ENCODE assay signal across 18 cellular contexts in the genomic region with DNA sequence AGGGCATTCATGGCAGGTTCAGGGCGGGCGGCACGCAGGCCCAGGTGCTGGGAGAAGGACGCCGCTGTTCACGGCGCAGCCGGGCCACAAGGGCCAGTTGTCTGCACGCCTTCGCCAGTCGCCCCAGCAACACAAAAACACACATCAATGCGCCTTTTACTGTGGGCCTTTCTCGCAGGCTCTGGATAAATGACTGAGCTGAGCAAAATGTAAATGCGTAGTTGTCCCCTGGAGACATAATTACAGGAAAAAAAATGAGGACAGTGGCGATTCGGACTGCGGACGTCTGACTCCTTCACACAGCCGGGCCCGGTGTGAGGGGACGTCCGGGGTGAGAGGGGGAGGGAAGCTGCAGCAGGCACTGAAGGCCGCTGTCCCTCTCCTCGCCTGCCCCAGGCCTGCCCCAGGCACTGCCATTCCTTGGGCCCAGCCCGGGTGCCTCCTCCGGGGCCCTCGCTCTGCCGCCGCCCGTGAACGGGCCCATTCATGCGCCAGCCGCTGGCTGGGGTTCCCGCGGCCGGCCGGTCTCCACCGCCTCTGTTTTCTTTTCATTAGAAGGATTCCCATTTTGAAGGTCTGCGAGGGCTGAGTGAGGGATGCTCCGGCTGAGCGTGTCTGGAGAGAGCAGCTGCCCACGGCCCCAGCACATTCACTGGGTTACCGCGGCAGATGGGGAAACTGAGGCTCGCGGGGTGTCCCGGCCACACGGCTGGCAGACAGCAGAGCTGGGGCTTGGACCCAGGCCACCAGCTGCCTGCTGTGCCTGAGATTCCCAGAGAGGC. TPM values are rescaled to one million over a fixed set of nuclear protein-coding genes. Genes with fewer than 3 reads are reported as not detected.
A peak's percentile ranks its signal among the peaks of the same experiment; 100 is the strongest.
DNase-seq lines count a peak whose midpoint lies in the region; ATAC-seq and TF ChIP-seq lines count a peak whose summit lies in the region.
"Had no signal": no experiment of that assay in that cellular context is flagged by ENCODE, and none has a peak within 500 bp of the region (broad histone marks: within the 10 kb centered on the region; RNA-seq: fewer than 3 reads in every experiment).

No MANE protein-coding gene starts in this region.

- H3K4me2 ChIP-seq in GM23338 = no peak overlapping the region
- H3K4me2 ChIP-seq: PC-9 had no signal

- H3K27me3 ChIP-seq in GM23338 (ENCODE audit: insufficient read depth) = no peaks in the 10 kb centered on the region
- no peaks in the 10 kb centered on the region for H3K27me3 ChIP-seq in right cardiac atrium (ENCODE audit: control insufficient read depth, insufficient read depth)

- H3K27ac ChIP-seq in GM23338 (ENCODE audit: low read depth) = no peak overlapping the region
- peak overlapping the region; percentile 72 for H3K27ac ChIP-seq in angular gyrus (ENCODE audit: low read depth, low read length)
- H3K27ac ChIP-seq in right cardiac atrium (ENCODE audit: low read length) = no peak overlapping the region
- H3K27ac ChIP-seq in RWPE1 = no peak overlapping the region
- H3K27ac ChIP-seq: PC-9, WERI-Rb-1 had no signal

- intact Hi-C loops in right cardiac atrium (cut with DNase I) = no loop called here

- peaks cover 8% of the 10 kb centered on the region; the same call in 1 of the 2 replicates for H3K9me2 ChIP-seq in GM23338 (ENCODE audit: insufficient read depth)

- ATAC-seq in GM23338 = peak; percentile 25; the same call in 2 of the 3 replicates
- ATAC-seq in right cardiac atrium = peak in 1 of 2 donors; percentile 41
- ATAC-seq: stimulated activated naive CD8-positive, alpha-beta T cell treated with anti-CD3 and anti-CD28 coated beads, Interleukin-15, amount 100 ng/mL, for 72 hours had no signal

- H3K27me3 Mint-ChIP-seq in GM23338 (ENCODE audit: insufficient read depth, low read depth, poor library complexity) = no peaks in the 10 kb centered on the region
- H3K27me3 Mint-ChIP-seq: CD4-positive, CD25-positive, alpha-beta regulatory T cell; stimulated activated naive CD8-positive, alpha-beta T cell treated with anti-CD3 and anti-CD28 coated beads, Interleukin-15, amount 100 ng/mL, for 72 hours had no signal

- TF ChIP-seq CTCF in GM23338 (conservative IDR thresholded peaks at IDR 0.05; ENCODE audit: low read depth in 2 of 2) = no peak
- TF ChIP-seq CTCF in RWPE1 (conservative IDR thresholded peaks at IDR 0.05; ENCODE audit: low read depth) = no peak

- H3K4me1 Mint-ChIP-seq in GM23338 = no peaks in the 10 kb centered on the region; the same call in 2 of the 3 replicates
- H3K4me1 Mint-ChIP-seq: CD4-positive, CD25-positive, alpha-beta regulatory T cell; memory B cell; stimulated activated naive CD8-positive, alpha-beta T cell treated with anti-CD3 and anti-CD28 coated beads, Interleukin-15, amount 100 ng/mL, for 72 hours had no signal

- POLR2A ChIA-PET in RWPE1 (lab: Yijun Ruan, JAX; ENCODE audit: low non-redundant PET) = no interaction called here

- H3K9me3 Mint-ChIP-seq in GM23338 = no peaks in the 10 kb centered on the region; the same call in 2 of the 3 replicates
- H3K9me3 Mint-ChIP-seq: memory B cell; stimulated activated naive CD8-positive, alpha-beta T cell treated with anti-CD3 and anti-CD28 coated beads, Interleukin-15, amount 100 ng/mL, for 72 hours had no signal

- CTCF ChIA-PET in RWPE1 (lab: Yijun Ruan, JAX) = no interaction called here

- WGBS in right cardiac atrium = 59% methylated on average over 48 of the region's 48 CpGs

- DNase-seq in GM23338 (ENCODE audit: low spot score) = no peak
- DNase-seq in right cardiac atrium = peak in 2 of 3 donors; percentile 15 to 54
- peak; percentile 47 for DNase-seq in putamen (ENCODE audit: low spot score)
- DNase-seq in SW 1271 (lab: John Stamatoyannopoulos, UW) = no peak
- DNase-seq in ureter (ENCODE audit: low spot score) = no peak
- no peak for DNase-seq in stimulated activated CD4-positive, alpha-beta T cell treated with anti-CD3 and anti-CD28 coated beads, Interleukin-1b, Interleukin-23, amount 100 ng/mL, for 48 hours
- DNase-seq in RWPE1 (ENCODE audit: low spot score) = no peak
- DNase-seq: activated gamma-delta T cell treated with Interleukin-2 at 50 U/mL for 16 hours; CD4-positive, CD25-positive, alpha-beta regulatory T cell; effector memory CD4-positive, alpha-beta T cell; NCI-H1105 treated with DMSO at 0.1 percent for 48 hours; NCI-H446; occipital lobe; stimulated activated naive CD8-positive, alpha-beta T cell treated with anti-CD3 and anti-CD28 coated beads, Interleukin-15, amount 100 ng/mL, for 72 hours; WERI-Rb-1 had no signal

- H3K4me1 ChIP-seq in GM23338 (ENCODE audit: insufficient read depth) = peaks cover 2% of the 10 kb centered on the region; the same call in 1 of the 2 replicates
- no peaks in the 10 kb centered on the region for H3K4me1 ChIP-seq in right cardiac atrium (ENCODE audit: control insufficient read depth, insufficient read depth, low read length)

- H3K4me3 Mint-ChIP-seq in GM23338 = no peak overlapping the region
- H3K4me3 Mint-ChIP-seq: CD4-positive, CD25-positive, alpha-beta regulatory T cell; memory B cell; stimulated activated naive CD8-positive, alpha-beta T cell treated with anti-CD3 and anti-CD28 coated beads, Interleukin-15, amount 100 ng/mL, for 72 hours had no signal

- H3K27ac Mint-ChIP-seq in GM23338 = no peak overlapping the region
- H3K27ac Mint-ChIP-seq: memory B cell; stimulated activated naive CD8-positive, alpha-beta T cell treated with anti-CD3 and anti-CD28 coated beads, Interleukin-15, amount 100 ng/mL, for 72 hours had no signal

- no peaks in the 10 kb centered on the region for H3K9me3 ChIP-seq in right cardiac atrium (ENCODE audit: control insufficient read depth, low read length)

- H3K4me3 ChIP-seq in GM23338 (no peak overlapping the region), right cardiac atrium (ENCODE audit: low read length) (no peak overlapping the region)
- H3K4me3 ChIP-seq: PC-9 had no signal

- H3K36me3 ChIP-seq in GM23338 (ENCODE audit: insufficient read depth) = no peaks in the 10 kb centered on the region
- H3K36me3 ChIP-seq: WERI-Rb-1 had no signal

- no peak overlapping the region for H2AFZ ChIP-seq in GM23338
- H2AFZ ChIP-seq: PC-9 had no signal

- no peaks in the 10 kb centered on the region for H3K36me3 Mint-ChIP-seq in GM23338 (ENCODE audit: low read depth)
- H3K36me3 Mint-ChIP-seq: CD4-positive, CD25-positive, alpha-beta regulatory T cell; memory B cell had no signal

- peaks cover 9% of the 10 kb centered on the region for H3F3A ChIP-seq in GM23338 (replicated peaks; ENCODE audit: low read depth)

- no peaks in the 10 kb centered on the region for H4K20me1 ChIP-seq in GM23338 (replicated peaks; ENCODE audit: insufficient read depth)

- no peaks in the 10 kb centered on the region for H3K79me2 ChIP-seq in GM23338 (replicated peaks; ENCODE audit: insufficient read depth)

TF ChIP-seq in GM23338, 12 proteins besides CTCF, POLR2A, EP300 and RAD21 (continues in another document):
- no peak for TF ChIP-seq POLR2AphosphoS5 (IDR thresholded peaks at IDR 0.05; ENCODE audit: low read depth)
- TF ChIP-seq, protein P1, sequence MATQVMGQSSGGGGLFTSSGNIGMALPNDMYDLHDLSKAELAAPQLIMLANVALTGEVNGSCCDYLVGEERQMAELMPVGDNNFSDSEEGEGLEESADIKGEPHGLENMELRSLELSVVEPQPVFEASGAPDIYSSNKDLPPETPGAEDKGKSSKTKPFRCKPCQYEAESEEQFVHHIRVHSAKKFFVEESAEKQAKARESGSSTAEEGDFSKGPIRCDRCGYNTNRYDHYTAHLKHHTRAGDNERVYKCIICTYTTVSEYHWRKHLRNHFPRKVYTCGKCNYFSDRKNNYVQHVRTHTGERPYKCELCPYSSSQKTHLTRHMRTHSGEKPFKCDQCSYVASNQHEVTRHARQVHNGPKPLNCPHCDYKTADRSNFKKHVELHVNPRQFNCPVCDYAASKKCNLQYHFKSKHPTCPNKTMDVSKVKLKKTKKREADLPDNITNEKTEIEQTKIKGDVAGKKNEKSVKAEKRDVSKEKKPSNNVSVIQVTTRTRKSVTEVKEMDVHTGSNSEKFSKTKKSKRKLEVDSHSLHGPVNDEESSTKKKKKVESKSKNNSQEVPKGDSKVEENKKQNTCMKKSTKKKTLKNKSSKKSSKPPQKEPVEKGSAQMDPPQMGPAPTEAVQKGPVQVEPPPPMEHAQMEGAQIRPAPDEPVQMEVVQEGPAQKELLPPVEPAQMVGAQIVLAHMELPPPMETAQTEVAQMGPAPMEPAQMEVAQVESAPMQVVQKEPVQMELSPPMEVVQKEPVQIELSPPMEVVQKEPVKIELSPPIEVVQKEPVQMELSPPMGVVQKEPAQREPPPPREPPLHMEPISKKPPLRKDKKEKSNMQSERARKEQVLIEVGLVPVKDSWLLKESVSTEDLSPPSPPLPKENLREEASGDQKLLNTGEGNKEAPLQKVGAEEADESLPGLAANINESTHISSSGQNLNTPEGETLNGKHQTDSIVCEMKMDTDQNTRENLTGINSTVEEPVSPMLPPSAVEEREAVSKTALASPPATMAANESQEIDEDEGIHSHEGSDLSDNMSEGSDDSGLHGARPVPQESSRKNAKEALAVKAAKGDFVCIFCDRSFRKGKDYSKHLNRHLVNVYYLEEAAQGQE (IDR thresholded peaks at IDR 0.05; ENCODE audit: unreplicated experiment) = no peak
- no peak for TF ChIP-seq EZH2 (IDR thresholded peaks at IDR 0.05; ENCODE audit: low read depth, unreplicated experiment)
- no peak for TF ChIP-seq ZNF114 (CRISPR knock-in tag; IDR thresholded peaks at IDR 0.05)
- no peak for TF ChIP-seq ZNF331 (CRISPR knock-in tag; IDR thresholded peaks at IDR 0.05; ENCODE audit: low read depth)
- no peak for TF ChIP-seq NANOG (IDR thresholded peaks at IDR 0.05; ENCODE audit: borderline replicate concordance)
- TF ChIP-seq EZH2phosphoT487 (IDR thresholded peaks at IDR 0.05; ENCODE audit: unreplicated experiment) = no peak
- no peak for TF ChIP-seq STAT1 (IDR thresholded peaks at IDR 0.05; ENCODE audit: unreplicated experiment)
- TF ChIP-seq, protein P2, sequence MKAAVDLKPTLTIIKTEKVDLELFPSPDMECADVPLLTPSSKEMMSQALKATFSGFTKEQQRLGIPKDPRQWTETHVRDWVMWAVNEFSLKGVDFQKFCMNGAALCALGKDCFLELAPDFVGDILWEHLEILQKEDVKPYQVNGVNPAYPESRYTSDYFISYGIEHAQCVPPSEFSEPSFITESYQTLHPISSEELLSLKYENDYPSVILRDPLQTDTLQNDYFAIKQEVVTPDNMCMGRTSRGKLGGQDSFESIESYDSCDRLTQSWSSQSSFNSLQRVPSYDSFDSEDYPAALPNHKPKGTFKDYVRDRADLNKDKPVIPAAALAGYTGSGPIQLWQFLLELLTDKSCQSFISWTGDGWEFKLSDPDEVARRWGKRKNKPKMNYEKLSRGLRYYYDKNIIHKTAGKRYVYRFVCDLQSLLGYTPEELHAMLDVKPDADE (IDR thresholded peaks at IDR 0.05) = no peak
- TF ChIP-seq CREB1 (CRISPR knock-in tag; IDR thresholded peaks at IDR 0.05; ENCODE audit: low read depth) = no peak

RNA-seq across cellular contexts. Expression of a gene that starts 6.5 kb away (rescaled TPM):
- total RNA-seq in GM23338 (2014; rRNA removed; shearing (Covaris generic)) = 1.4 and 1.9 TPM in 2 replicates
- 0.23 and 0.26 TPM in 2 replicates for polyA plus RNA-seq in GM23338 (2016; fragmentation: Nextera tagmentation; extraction: Ambion mirVana)
- total RNA-seq in right cardiac atrium = 1 to 10 TPM; 1.3 to 1.9 (median 1.8) TPM
- polyA plus RNA-seq in right cardiac atrium = 0.84 TPM
- 3.6 TPM for total RNA-seq in ureter

Comparison
In these comparisons a context has a peak if more than half of its experiments do, and no peak if none do; other contexts are left out.
1. DNase-seq: peak in right cardiac atrium (2 of 3) and putamen (single experiment); none in GM23338 (single experiment), SW 1271 (0 of 2), ureter (single experiment), stimulated activated CD4-positive, alpha-beta T cell treated with anti-CD3 and anti-CD28 coated beads, Interleukin-1b, Interleukin-23, amount 100 ng/mL, for 48 hours (single experiment) and RWPE1 (single experiment).